In the genomic region with DNA sequence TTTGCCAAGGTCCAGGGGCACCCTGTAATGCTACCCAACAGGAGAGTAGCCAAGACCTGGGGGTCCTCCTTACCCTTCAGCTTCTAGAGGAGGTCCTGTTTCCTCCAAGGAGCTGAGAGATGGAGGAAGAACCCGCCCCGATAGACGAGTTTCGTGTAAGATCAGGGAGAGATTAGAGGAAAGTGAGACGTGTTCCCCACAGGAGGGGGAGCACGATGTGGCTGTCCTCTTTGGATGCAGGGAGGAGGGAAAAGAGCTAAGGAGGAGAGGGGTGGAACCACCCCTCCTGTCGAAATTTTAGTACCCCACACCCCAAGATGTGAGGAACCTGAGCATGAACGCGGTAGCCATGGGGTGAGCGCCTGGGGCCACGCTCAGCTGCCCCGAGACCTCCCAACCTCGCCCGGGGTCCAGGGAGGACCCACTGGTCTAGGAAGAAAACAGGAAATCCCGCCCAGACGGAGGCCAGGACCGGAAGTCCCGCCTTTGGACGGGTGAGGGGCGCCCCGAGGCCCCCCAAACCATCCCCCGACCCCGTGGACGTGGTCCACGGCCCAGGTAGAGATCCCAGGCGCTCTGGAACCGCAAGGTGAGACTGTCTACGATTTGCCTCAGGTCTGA, we compare ENCODE assay signal across 8 cellular contexts. TPM values are rescaled to one million over a fixed set of nuclear protein-coding genes. Genes with fewer than 3 reads are reported as not detected.
DNase-seq lines count a peak whose midpoint lies in the region; TF ChIP-seq lines count a peak whose summit lies in the region.

No MANE protein-coding gene starts in this region.

- BruUV-seq in Caco-2 (replicated peaks; lab: Mats Ljungman, UMichigan), result no TSS peak

- no peaks in the 10 kb centered on the region for H3K9me3 Mint-ChIP-seq in Caco-2 (ENCODE audit: unreplicated experiment)

- no peaks in the 10 kb centered on the region for H3K4me1 Mint-ChIP-seq in Caco-2 (ENCODE audit: low read depth, unreplicated experiment)

- no peaks in the 10 kb centered on the region for H3K27me3 Mint-ChIP-seq in Caco-2 (ENCODE audit: insufficient read depth, unreplicated experiment)

- peak overlapping the region; percentile 87 for H3K4me3 ChIP-seq in Caco-2 (ENCODE audit: low read depth, low read length)
- H3K4me3 ChIP-seq in cardiac fibroblast (replicated peaks in 1 of 2; ENCODE audit: low read depth in 2 of 2, low read length in 2 of 2), result peak overlapping the region; percentile 100

- CTCF ChIA-PET in Caco-2 (lab: Charles Lee), result interaction anchor here (1.4 kb wide), 1 partner anchor 15 kb away, joined by 4 read pairs; no protein-coding TSS in a partner anchor

- in situ Hi-C loops in KBM-7 (cut with MboI; ENCODE audit: low pct_unique_long_range_greater_than_20kb, low sequenced_read_pairs), result no loop called here

- no peak overlapping the region for H3K27ac Mint-ChIP-seq in Caco-2 (ENCODE audit: unreplicated experiment)

- no peaks in the 10 kb centered on the region for H3K9me3 ChIP-seq in Caco-2

- no peak overlapping the region for H3K4me3 Mint-ChIP-seq in Caco-2 (ENCODE audit: unreplicated experiment)

- peak in 1 of 2 experiments; percentile 67 for DNase-seq in Caco-2
- peak; percentile 71 for DNase-seq in KBM-7
- DNase-seq in T-helper 22 cell (ENCODE audit: low read depth), result peak; percentile 25
- peak in 1 of 2 donors; percentile 60 for DNase-seq in cardiac fibroblast (ENCODE audit: low read depth in 2 of 2)
- DNase-seq in kidney tubule cell (ENCODE audit: low spot score), result peak; percentile 45
- DNase-seq in stimulated activated CD4-positive, alpha-beta T cell treated with anti-CD3 and anti-CD28 coated beads, Interleukin-4, amount 100 ng/mL, for 24 hours, result peak; percentile 65
- no peak for DNase-seq in HPDE6-E6E7 (ENCODE audit: extremely low spot score)
- no peak for DNase-seq in NOMO-1 treated with DMSO at 0.1 percent for 48 hours (lab: John Stamatoyannopoulos, UW; ENCODE audit: unreplicated experiment)

- intact Hi-C loops in Caco-2 (cut with micrococcal nuclease; ENCODE audit: unreplicated experiment), result loop anchor here (1.0 to 10.0 kb wide), 3 partner anchors 53 to 439 kb away; a partner anchor contains a TSS

- no peaks in the 10 kb centered on the region for H3K27me3 ChIP-seq in Caco-2 (replicated peaks; ENCODE audit: control insufficient read depth, insufficient read depth, low read length)

- H3K4me1 ChIP-seq in Caco-2, result peaks cover 9% of the 10 kb centered on the region; the same call in 1 of the 2 replicates

- no peak for TF ChIP-seq CTCF in Caco-2 (IDR thresholded peaks at IDR 0.05; ENCODE audit: insufficient read depth in 1 of 2, low read depth in 1 of 2, low read length in 1 of 2, severe bottlenecking in 1 of 2, unreplicated experiment in 1 of 2)
- no peak for TF ChIP-seq CTCF in cardiac fibroblast (IDR thresholded peaks at IDR 0.05; ENCODE audit: low read depth, low read length)

- H3K36me3 Mint-ChIP-seq in Caco-2 (ENCODE audit: insufficient read depth, unreplicated experiment), result peaks cover 14% of the 10 kb centered on the region

- POLR2A ChIA-PET in Caco-2 (lab: Charles Lee), result interaction anchor here (0.5 to 2.4 kb wide), 4 partner anchors 9 to 234 kb away, joined by 3 to 12 read pairs (median 4); a partner anchor contains a TSS

- H3K36me3 ChIP-seq in Caco-2 (ENCODE audit: control insufficient read depth, insufficient read depth, low read length), result peaks cover 11% of the 10 kb centered on the region

RNA-seq across cellular contexts. Expression of a gene that starts 1.2 kb away (rescaled TPM):
- 64.6 and 77.6 TPM in 2 replicates for total RNA-seq in Caco-2 (2022)

RNA-seq across cellular contexts. Expression of a gene that starts 1.6 kb away (rescaled TPM):
- total RNA-seq in Caco-2 (2022), result 55.3 and 56.5 TPM in 2 replicates

RNA-seq across cellular contexts. Expression of a gene that starts 8.5 kb away (rescaled TPM):
- 130 and 147 TPM in 2 replicates for total RNA-seq in Caco-2 (2022)

RNA-seq across cellular contexts. Expression of a gene that starts 20.8 kb away (rescaled TPM):
- 0.61 and 1.1 TPM in 2 replicates for total RNA-seq in Caco-2 (2022)

RNA-seq across cellular contexts. Expression of a gene that starts 25.0 kb away (rescaled TPM):
- 209 and 224 TPM in 2 replicates for total RNA-seq in Caco-2 (2022)

Comparison
In these comparisons a context has a peak if more than half of its experiments do, and no peak if none do; other contexts are left out.
1. DNase-seq: peak in KBM-7 (single experiment), T-helper 22 cell (single experiment), kidney tubule cell (single experiment) and stimulated activated CD4-positive, alpha-beta T cell treated with anti-CD3 and anti-CD28 coated beads, Interleukin-4, amount 100 ng/mL, for 24 hours (single experiment); none in HPDE6-E6E7 (single experiment) and NOMO-1 treated with DMSO at 0.1 percent for 48 hours (single experiment).